ENCODE assay signal across 33 cellular contexts in genomic region chr14:37695836-37696235, GRCh38.
"Had no signal": no experiment of that assay in that cellular context is flagged by ENCODE, and none has a peak within 500 bp of the region (broad histone marks: within the 10 kb centered on the region; RNA-seq: fewer than 3 reads in every experiment).

No MANE protein-coding gene starts in this region.

- H3K36me3 Mint-ChIP-seq: activated naive CD8-positive, alpha-beta T cell; stimulated activated effector memory CD8-positive, alpha-beta T cell treated with anti-CD3 and anti-CD28 coated beads, Interleukin-12 subunit alpha, Interleukin-12 subunit beta, amount 100 ng/mL, for 72 hours had no signal

- H3K27ac Mint-ChIP-seq: activated naive CD8-positive, alpha-beta T cell; dendritic cell treated with granulocyte-macrophage colony-stimulating factor and Interleukin-4, amounts not matched to agents 40 ng/mL and 50 ng/mL, for 4 days; nephron; stimulated activated effector memory CD8-positive, alpha-beta T cell treated with anti-CD3 and anti-CD28 coated beads, Interleukin-12 subunit alpha, Interleukin-12 subunit beta, amount 100 ng/mL, for 72 hours; stimulated activated naive CD8-positive, alpha-beta T cell treated with anti-CD3 and anti-CD28 coated beads, Interleukin-15, amount 100 ng/mL, for 72 hours; T-helper 17 cell had no signal

- H3K27ac ChIP-seq: adrenal gland, epithelial cell of prostate, esophagus squamous epithelium, skin epidermis, thyroid gland, upper lobe of left lung, vagina, WERI-Rb-1 had no signal

- H3K27me3 ChIP-seq: adrenal gland, esophagus squamous epithelium, thyroid gland, upper lobe of left lung, vagina had no signal

- H3K4me3 Mint-ChIP-seq: activated naive CD8-positive, alpha-beta T cell; dendritic cell treated with granulocyte-macrophage colony-stimulating factor and Interleukin-4, amounts not matched to agents 40 ng/mL and 50 ng/mL, for 4 days; nephron; stimulated activated effector memory CD8-positive, alpha-beta T cell treated with anti-CD3 and anti-CD28 coated beads, Interleukin-12 subunit alpha, Interleukin-12 subunit beta, amount 100 ng/mL, for 72 hours; stimulated activated naive CD8-positive, alpha-beta T cell treated with anti-CD3 and anti-CD28 coated beads, Interleukin-15, amount 100 ng/mL, for 72 hours; T-helper 17 cell had no signal

- H3K4me3 ChIP-seq: adrenal gland, esophagus squamous epithelium, skin epidermis, thyroid gland, upper lobe of left lung, vagina had no signal

- H3K4me1 Mint-ChIP-seq: nephron; stimulated activated effector memory CD8-positive, alpha-beta T cell treated with anti-CD3 and anti-CD28 coated beads, Interleukin-12 subunit alpha, Interleukin-12 subunit beta, amount 100 ng/mL, for 72 hours; stimulated activated naive CD8-positive, alpha-beta T cell treated with anti-CD3 and anti-CD28 coated beads, Interleukin-15, amount 100 ng/mL, for 72 hours; T-helper 17 cell had no signal

- H3K36me3 ChIP-seq: adrenal gland, esophagus squamous epithelium, thyroid gland, upper lobe of left lung, vagina, WERI-Rb-1 had no signal

- ATAC-seq: activated CD4-positive, CD25-positive, alpha-beta regulatory T cell treated with anti-CD3 and anti-CD28 coated beads, Interleukin-2, amount 50 U/mL, for 24 hours; left colon; sciatic nerve; stimulated activated effector memory CD8-positive, alpha-beta T cell treated with anti-CD3 and anti-CD28 coated beads, Interleukin-12 subunit alpha, Interleukin-12 subunit beta, amount 100 ng/mL, for 72 hours; stimulated activated naive CD8-positive, alpha-beta T cell treated with anti-CD3 and anti-CD28 coated beads, Interleukin-15, amount 100 ng/mL, for 72 hours; T-helper 17 cell had no signal

- H3K9me3 ChIP-seq: adrenal gland, esophagus squamous epithelium, thyroid gland, upper lobe of left lung had no signal

- DNase-seq: activated CD4-positive, alpha-beta T cell treated with anti-CD3 and anti-CD28 coated beads for 48 hours; activated CD4-positive, alpha-beta T cell treated with anti-CD3 and anti-CD28 coated beads, Interleukin-2, amount 50 U/mL, for 48 hours; activated CD8-positive, alpha-beta memory T cell treated with anti-CD3 and anti-CD28 coated beads for 24 hours; activated effector memory CD4-positive, alpha-beta T cell treated with Interleukin-2 at 50 U/mL for 16 hours; activated naive CD4-positive, alpha-beta T cell treated with Interleukin-2 at 50 U/mL for 16 hours; adrenal gland; aorta; caudate nucleus; effector CD8-positive, alpha-beta T cell; esophagus squamous epithelium; glutamatergic neuron; islet precursor cell; left colon; mammary epithelial cell; retina; stimulated activated CD4-positive, alpha-beta T cell treated with anti-CD3 and anti-CD28 coated beads, Interleukin-12 subunit alpha, Interleukin-12 subunit beta, amount 100 ng/mL, for 4 hours; stimulated activated CD4-positive, alpha-beta T cell treated with anti-CD3 and anti-CD28 coated beads, Interleukin-4, amount 100 ng/mL, for 1 hour; stimulated activated naive CD8-positive, alpha-beta T cell treated with anti-CD3 and anti-CD28 coated beads, Interleukin-15, amount 100 ng/mL, for 72 hours; substantia nigra; T-helper 17 cell; T1000; thyroid gland; upper lobe of left lung; WERI-Rb-1 had no signal

- H3K4me1 ChIP-seq: adrenal gland, esophagus squamous epithelium, thyroid gland, upper lobe of left lung, vagina had no signal

- H3K27me3 Mint-ChIP-seq: activated naive CD8-positive, alpha-beta T cell; dendritic cell treated with granulocyte-macrophage colony-stimulating factor and Interleukin-4, amounts not matched to agents 40 ng/mL and 50 ng/mL, for 4 days; stimulated activated naive CD8-positive, alpha-beta T cell treated with anti-CD3 and anti-CD28 coated beads, Interleukin-15, amount 100 ng/mL, for 72 hours; T-helper 17 cell had no signal
